ENCODE assay signal across 1 cellular context in genomic region chr4:57430706-57431105, GRCh38.
TF ChIP-seq lines count a peak whose summit lies in the region.

No MANE protein-coding gene starts in this region.

TF ChIP-seq in HepG2, 621 proteins besides CTCF, POLR2A, EP300 and RAD21 (continued from another document):
- TF ChIP-seq ZNF431 (CRISPR knock-in tag; IDR thresholded peaks at IDR 0.05; ENCODE audit: borderline replicate concordance, low read depth) (peak; percentile 64; the same call in 1 of the 2 replicates), TARDBP (CRISPR knock-in tag; IDR thresholded peaks at IDR 0.05) (peak; percentile 36; the same call in 1 of the 2 replicates), ZNF276 (CRISPR knock-in tag; IDR thresholded peaks at IDR 0.05; ENCODE audit: low read depth) (no peak), TBX2 (CRISPR knock-in tag; IDR thresholded peaks at IDR 0.05; ENCODE audit: borderline replicate concordance) (0 out of 2 replicates have a peak, but pooled peaks have one; percentile 34), FOXA3 (CRISPR knock-in tag; IDR thresholded peaks at IDR 0.05) (peak; percentile 86), SAP130 (CRISPR knock-in tag; IDR thresholded peaks at IDR 0.05; ENCODE audit: low read depth) (peak; percentile 30; the same call in 1 of the 2 replicates), PAXIP1 (CRISPR knock-in tag; conservative IDR thresholded peaks at IDR 0.05) (peak; percentile 64), RARA (CRISPR knock-in tag; IDR thresholded peaks at IDR 0.05) (peak; percentile 49), NR2F1 (CRISPR knock-in tag; IDR thresholded peaks at IDR 0.05) (0 out of 4 replicates have a peak, but pooled peaks of 1 of the 2 experiments have one; percentile 33), FOXA1 (IDR thresholded peaks at IDR 0.05) (no peak), FOXA1 (CRISPR knock-in tag; IDR thresholded peaks at IDR 0.05) (peak; percentile 82), ZNF12 (CRISPR knock-in tag; IDR thresholded peaks at IDR 0.05) (peak; percentile 91), SOX13 (IDR thresholded peaks at IDR 0.05) (no peak), SOX13 (CRISPR knock-in tag; conservative IDR thresholded peaks at IDR 0.05 in 1 of 2, IDR thresholded peaks at IDR 0.05 in 1 of 2) (peak in 1 of 2 experiments; percentile 59; a peak in 2 of 4 replicates), LRRFIP1 (CRISPR knock-in tag; conservative IDR thresholded peaks at IDR 0.05) (no peak), BCL6 (CRISPR knock-in tag; IDR thresholded peaks at IDR 0.05) (peak; percentile 70), ZNF207 (IDR thresholded peaks at IDR 0.05; ENCODE audit: borderline replicate concordance) (no peak), ZNF30 (CRISPR knock-in tag; IDR thresholded peaks at IDR 0.05) (no peak), FOXM1 (CRISPR knock-in tag; IDR thresholded peaks at IDR 0.05) (no peak), SIN3B (IDR thresholded peaks at IDR 0.05; ENCODE audit: low read length) (no peak), SOX5 (CRISPR knock-in tag; IDR thresholded peaks at IDR 0.05; ENCODE audit: borderline replicate concordance) (peak; percentile 49; the same call in 1 of the 2 replicates), SMAD3 (CRISPR knock-in tag; IDR thresholded peaks at IDR 0.05) (0 out of 2 replicates have a peak, but pooled peaks have one; percentile 49), MED1 (CRISPR knock-in tag; IDR thresholded peaks at IDR 0.05) (peak; percentile 50)
- TF ChIP-seq, protein P1, sequence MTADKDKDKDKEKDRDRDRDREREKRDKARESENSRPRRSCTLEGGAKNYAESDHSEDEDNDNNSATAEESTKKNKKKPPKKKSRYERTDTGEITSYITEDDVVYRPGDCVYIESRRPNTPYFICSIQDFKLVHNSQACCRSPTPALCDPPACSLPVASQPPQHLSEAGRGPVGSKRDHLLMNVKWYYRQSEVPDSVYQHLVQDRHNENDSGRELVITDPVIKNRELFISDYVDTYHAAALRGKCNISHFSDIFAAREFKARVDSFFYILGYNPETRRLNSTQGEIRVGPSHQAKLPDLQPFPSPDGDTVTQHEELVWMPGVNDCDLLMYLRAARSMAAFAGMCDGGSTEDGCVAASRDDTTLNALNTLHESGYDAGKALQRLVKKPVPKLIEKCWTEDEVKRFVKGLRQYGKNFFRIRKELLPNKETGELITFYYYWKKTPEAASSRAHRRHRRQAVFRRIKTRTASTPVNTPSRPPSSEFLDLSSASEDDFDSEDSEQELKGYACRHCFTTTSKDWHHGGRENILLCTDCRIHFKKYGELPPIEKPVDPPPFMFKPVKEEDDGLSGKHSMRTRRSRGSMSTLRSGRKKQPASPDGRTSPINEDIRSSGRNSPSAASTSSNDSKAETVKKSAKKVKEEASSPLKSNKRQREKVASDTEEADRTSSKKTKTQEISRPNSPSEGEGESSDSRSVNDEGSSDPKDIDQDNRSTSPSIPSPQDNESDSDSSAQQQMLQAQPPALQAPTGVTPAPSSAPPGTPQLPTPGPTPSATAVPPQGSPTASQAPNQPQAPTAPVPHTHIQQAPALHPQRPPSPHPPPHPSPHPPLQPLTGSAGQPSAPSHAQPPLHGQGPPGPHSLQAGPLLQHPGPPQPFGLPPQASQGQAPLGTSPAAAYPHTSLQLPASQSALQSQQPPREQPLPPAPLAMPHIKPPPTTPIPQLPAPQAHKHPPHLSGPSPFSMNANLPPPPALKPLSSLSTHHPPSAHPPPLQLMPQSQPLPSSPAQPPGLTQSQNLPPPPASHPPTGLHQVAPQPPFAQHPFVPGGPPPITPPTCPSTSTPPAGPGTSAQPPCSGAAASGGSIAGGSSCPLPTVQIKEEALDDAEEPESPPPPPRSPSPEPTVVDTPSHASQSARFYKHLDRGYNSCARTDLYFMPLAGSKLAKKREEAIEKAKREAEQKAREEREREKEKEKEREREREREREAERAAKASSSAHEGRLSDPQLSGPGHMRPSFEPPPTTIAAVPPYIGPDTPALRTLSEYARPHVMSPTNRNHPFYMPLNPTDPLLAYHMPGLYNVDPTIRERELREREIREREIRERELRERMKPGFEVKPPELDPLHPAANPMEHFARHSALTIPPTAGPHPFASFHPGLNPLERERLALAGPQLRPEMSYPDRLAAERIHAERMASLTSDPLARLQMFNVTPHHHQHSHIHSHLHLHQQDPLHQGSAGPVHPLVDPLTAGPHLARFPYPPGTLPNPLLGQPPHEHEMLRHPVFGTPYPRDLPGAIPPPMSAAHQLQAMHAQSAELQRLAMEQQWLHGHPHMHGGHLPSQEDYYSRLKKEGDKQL (CRISPR knock-in tag; IDR thresholded peaks at IDR 0.05; ENCODE audit: low read depth): 0 out of 2 replicates have a peak, but pooled peaks have one; percentile 36
- TF ChIP-seq, protein P2, sequence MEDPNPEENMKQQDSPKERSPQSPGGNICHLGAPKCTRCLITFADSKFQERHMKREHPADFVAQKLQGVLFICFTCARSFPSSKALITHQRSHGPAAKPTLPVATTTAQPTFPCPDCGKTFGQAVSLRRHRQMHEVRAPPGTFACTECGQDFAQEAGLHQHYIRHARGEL (CRISPR knock-in tag; IDR thresholded peaks at IDR 0.05): no peak
- TF ChIP-seq, protein P3, sequence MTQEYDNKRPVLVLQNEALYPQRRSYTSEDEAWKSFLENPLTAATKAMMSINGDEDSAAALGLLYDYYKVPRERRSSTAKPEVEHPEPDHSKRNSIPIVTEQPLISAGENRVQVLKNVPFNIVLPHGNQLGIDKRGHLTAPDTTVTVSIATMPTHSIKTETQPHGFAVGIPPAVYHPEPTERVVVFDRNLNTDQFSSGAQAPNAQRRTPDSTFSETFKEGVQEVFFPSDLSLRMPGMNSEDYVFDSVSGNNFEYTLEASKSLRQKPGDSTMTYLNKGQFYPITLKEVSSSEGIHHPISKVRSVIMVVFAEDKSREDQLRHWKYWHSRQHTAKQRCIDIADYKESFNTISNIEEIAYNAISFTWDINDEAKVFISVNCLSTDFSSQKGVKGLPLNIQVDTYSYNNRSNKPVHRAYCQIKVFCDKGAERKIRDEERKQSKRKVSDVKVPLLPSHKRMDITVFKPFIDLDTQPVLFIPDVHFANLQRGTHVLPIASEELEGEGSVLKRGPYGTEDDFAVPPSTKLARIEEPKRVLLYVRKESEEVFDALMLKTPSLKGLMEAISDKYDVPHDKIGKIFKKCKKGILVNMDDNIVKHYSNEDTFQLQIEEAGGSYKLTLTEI (CRISPR knock-in tag; conservative IDR thresholded peaks at IDR 0.05): no peak
- TF ChIP-seq, protein P4, sequence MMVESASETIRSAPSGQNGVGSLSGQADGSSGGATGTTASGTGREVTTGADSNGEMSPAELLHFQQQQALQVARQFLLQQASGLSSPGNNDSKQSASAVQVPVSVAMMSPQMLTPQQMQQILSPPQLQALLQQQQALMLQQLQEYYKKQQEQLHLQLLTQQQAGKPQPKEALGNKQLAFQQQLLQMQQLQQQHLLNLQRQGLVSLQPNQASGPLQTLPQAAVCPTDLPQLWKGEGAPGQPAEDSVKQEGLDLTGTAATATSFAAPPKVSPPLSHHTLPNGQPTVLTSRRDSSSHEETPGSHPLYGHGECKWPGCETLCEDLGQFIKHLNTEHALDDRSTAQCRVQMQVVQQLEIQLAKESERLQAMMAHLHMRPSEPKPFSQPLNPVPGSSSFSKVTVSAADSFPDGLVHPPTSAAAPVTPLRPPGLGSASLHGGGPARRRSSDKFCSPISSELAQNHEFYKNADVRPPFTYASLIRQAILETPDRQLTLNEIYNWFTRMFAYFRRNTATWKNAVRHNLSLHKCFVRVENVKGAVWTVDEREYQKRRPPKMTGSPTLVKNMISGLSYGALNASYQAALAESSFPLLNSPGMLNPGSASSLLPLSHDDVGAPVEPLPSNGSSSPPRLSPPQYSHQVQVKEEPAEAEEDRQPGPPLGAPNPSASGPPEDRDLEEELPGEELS (CRISPR knock-in tag; IDR thresholded peaks at IDR 0.05): peak; percentile 77
- TF ChIP-seq, protein P5, sequence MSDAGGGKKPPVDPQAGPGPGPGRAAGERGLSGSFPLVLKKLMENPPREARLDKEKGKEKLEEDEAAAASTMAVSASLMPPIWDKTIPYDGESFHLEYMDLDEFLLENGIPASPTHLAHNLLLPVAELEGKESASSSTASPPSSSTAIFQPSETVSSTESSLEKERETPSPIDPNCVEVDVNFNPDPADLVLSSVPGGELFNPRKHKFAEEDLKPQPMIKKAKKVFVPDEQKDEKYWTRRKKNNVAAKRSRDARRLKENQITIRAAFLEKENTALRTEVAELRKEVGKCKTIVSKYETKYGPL (CRISPR knock-in tag; IDR thresholded peaks at IDR 0.05): 0 out of 2 replicates have a peak, but pooled peaks have one; percentile 45
